Comparison of ENCODE assay signal across 8 cellular contexts in the genomic region with DNA sequence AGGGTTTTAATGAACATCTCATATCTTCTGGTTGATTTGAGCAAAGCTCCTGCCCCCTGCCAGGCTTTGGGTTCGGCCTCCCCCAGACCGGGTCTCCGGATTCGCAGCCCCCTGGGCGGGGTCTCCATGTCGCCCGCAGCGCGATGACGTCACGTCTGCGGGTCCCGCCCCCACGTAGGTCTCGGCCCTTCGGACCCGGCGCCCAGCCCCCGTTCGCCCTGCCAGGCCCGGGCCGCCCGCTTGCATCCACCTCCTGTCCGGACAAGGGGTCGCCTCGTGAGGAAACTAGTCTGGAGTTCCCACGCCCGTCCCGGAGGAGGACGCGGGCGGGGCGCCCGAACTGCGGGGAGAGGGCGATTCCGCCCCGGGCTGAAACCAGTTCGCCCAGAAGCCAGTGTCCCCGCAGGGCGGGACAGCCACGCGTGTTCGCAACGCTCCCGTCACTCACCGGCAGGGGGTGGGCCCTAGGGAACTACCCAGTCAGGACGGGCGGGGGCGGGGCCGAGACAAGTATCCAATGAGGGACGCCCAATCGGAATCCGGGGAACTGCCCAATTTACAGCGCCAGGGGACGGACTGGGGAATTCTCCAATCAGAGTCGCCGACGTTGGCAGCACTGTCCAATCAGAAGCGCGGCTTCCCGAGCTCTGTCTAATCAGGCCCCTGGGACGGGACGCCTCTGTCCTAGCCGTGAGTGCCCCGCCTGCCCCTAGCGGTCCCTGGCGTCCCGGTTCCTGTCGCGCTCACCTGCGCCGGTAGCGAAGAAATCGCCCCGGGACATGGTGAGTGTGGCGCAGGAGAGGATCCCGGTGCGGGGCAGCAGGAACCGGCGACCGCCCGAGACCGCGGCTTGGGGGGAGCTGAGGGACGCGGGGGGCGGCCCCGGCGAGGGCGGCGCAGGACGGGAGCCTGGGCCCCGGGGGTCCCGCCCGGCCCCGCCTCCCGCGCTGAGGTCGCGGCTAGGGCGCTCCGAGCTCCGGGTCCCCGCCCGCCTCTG. TPM values are rescaled to one million over a fixed set of nuclear protein-coding genes. Genes with fewer than 3 reads are reported as not detected.
DNase-seq lines count a peak whose midpoint lies in the region; ATAC-seq and TF ChIP-seq lines count a peak whose summit lies in the region.

A gene (plus strand): TSS at position 682 of the 997 bp plus-strand sequence. CDS start 98 bp downstream, at position 780.

- WGBS in stomach, 5 donors = 0 to 2% (median 1%) methylated on average over 46 to 106 of the region's 106 CpGs

- H3K36me3 ChIP-seq in ES-I3 (ENCODE audit: insufficient read depth, low read length) (no peaks in the 10 kb centered on the region), stomach (peaks cover 0 to 27% (median 6%) of the 10 kb centered on the region in 4 donors)

- intact Hi-C loops in stomach (cut with DNase I; ENCODE audit: low total_unique reads) = no loop called here

- peak within 1 kb of the TSS; percentile 99 for H3K4me3 Mint-ChIP-seq in neural crest cell

- peak; percentile 96 for ATAC-seq in foreskin keratinocyte

- DNase-seq in H4 (ENCODE audit: low spot score) (peak; percentile 97), LoVo (ENCODE audit: low spot score) (peak; percentile 100), SIG-M5 treated with dmso at 0.1 percent for 504 hours (lab: John Stamatoyannopoulos, UW; ENCODE audit: unreplicated experiment) (peak; percentile 97), foreskin keratinocyte (peak; percentile 93 to 97), neural crest cell (ENCODE audit: low read depth, low spot score) (peak; percentile 95), stomach (peak; percentile 100)
- peak; percentile 94 to 98 (median 96) for DNase-seq in activated naive CD4-positive, alpha-beta T cell (lab: John Stamatoyannopoulos, UW)

- peaks cover 9% of the 10 kb centered on the region for H3K9me3 Mint-ChIP-seq in neural crest cell

- peak within 1 kb of the TSS; percentile 71 for H3K27ac ChIP-seq in foreskin keratinocyte
- H3K27ac ChIP-seq in stomach = peak within 1 kb of the TSS; percentile 86 to 93 (median 89)

- peak; percentile 7 for TF ChIP-seq EP300 in stomach (IDR thresholded peaks at IDR 0.05)

- peak within 1 kb of the TSS; percentile 87 to 98 (median 95) for H3K4me3 ChIP-seq in stomach

- H3K4me1 Mint-ChIP-seq in neural crest cell = peaks cover 12% of the 10 kb centered on the region

- peak; percentile 63 for TF ChIP-seq CTCF in foreskin keratinocyte (conservative IDR thresholded peaks at IDR 0.05)
- peak; percentile 59 for TF ChIP-seq CTCF in neural crest cell (conservative IDR thresholded peaks at IDR 0.05)
- peak in 4 of 7 experiments; percentile 23 to 55 (median 42) for TF ChIP-seq CTCF in stomach (IDR thresholded peaks at IDR 0.05)

- H3K36me3 Mint-ChIP-seq in neural crest cell (ENCODE audit: low read depth) = peaks cover 34% of the 10 kb centered on the region

- peak within 1 kb of the TSS; percentile 75 for H3K9ac ChIP-seq in ES-I3 (ENCODE audit: low read depth, low read length)

- TF ChIP-seq POLR2A in stomach (IDR thresholded peaks at IDR 0.05) = no peak

- H3K27me3 ChIP-seq in foreskin keratinocyte = no peaks in the 10 kb centered on the region
- no peaks in the 10 kb centered on the region for H3K27me3 ChIP-seq in stomach

- no peaks in the 10 kb centered on the region for H3K4me1 ChIP-seq in ES-I3 (ENCODE audit: insufficient read depth, low read length)
- no peaks in the 10 kb centered on the region for H3K4me1 ChIP-seq in foreskin keratinocyte
- peaks cover 12 to 17% (median 15%) of the 10 kb centered on the region in 4 donors for H3K4me1 ChIP-seq in stomach

- H3K9me3 ChIP-seq in ES-I3 (ENCODE audit: control insufficient read depth, insufficient read depth, low read length) = peaks cover 4% of the 10 kb centered on the region; the same call in 1 of the 2 replicates
- H3K9me3 ChIP-seq in stomach = peaks cover 3 to 36% (median 19%) of the 10 kb centered on the region in 4 donors

- H3K27me3 Mint-ChIP-seq in neural crest cell (ENCODE audit: low read depth) = no peaks in the 10 kb centered on the region

- peak within 1 kb of the TSS; percentile 27 for H3K27ac Mint-ChIP-seq in neural crest cell (ENCODE audit: unreplicated experiment)

RNA-seq across cellular contexts. Expression of the gene that starts here (rescaled TPM):
- 3.0 and 4.8 TPM in 2 replicates for total RNA-seq in H4 (2014; rRNA removed; shearing (Covaris generic))
- total RNA-seq in foreskin keratinocyte (4.3 and 4.4 TPM in 2 replicates), neural crest cell (10.5 and 11.4 TPM in 2 replicates), stomach (10 to 100 TPM in 1 of 5 donors, 1 to 10 TPM in 3, under 1 TPM in 1; 0.58 to 11.2 (median 2.6) TPM)
- polyA plus RNA-seq in foreskin keratinocyte (1.7 and 2.4 TPM in 2 replicates), stomach (1 to 10 TPM; 1.2 to 2.4 (median 1.9) TPM)

Comparison
In these comparisons a context has a peak if more than half of its experiments do, and no peak if none do; other contexts are left out.
1. Peak in every context shown above with its lines: DNase-seq, ATAC-seq, H3K4me3 ChIP-seq and H3K27ac ChIP-seq.